ENCODE assay signal across 8 cellular contexts in the genomic region with DNA sequence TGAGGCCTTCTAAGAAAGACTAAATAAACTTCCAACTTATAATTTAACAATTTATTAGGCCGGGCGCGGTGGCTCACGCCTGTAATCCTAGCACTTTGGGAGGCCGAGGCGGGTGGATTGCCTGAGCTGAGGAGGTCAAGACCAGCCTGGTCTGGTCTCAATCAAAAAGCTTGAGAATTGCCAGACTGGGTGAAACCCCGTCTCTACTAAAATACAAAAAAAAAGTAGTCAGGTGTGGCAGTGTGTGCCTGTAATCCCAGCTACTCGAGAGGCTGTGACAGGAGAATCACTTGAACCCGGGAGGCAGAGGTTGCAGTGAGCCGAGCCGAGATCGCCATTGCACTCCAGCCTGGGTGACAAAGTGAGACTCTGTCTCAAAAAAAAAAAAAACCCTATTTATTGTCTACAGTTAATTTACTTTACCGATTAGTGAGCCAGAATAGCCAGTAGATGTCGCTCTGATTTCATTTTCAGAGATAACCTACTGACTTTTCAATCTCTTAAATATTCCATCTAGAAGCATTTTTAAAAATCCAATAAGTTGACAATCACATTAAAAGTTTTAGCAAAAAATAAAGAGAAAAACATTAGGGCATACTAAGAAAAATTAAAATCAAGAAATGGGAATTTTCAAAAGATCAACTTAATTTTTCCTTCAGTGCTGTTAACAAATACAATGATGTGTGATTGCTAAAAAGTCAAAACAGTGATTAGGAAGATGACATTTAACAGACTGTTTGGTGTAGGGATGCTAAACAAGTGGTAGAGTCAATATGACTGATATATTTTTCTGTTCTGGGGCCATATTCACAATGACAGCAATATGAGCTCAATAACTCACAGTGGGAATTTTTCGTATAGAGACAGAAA. TPM values are rescaled to one million over a fixed set of nuclear protein-coding genes. Genes with fewer than 3 reads are reported as not detected.
DNase-seq lines count a peak whose midpoint lies in the region; ATAC-seq and TF ChIP-seq lines count a peak whose summit lies in the region.

No MANE protein-coding gene starts in this region.

- no peaks in the 10 kb centered on the region for H3K9me3 ChIP-seq in OCI-LY3 (ENCODE audit: insufficient read depth, low read length)

- peak; percentile 15 for DNase-seq in Calu3
- peak; percentile 27 to 61 for DNase-seq in dermis microvascular lymphatic vessel endothelial cell (ENCODE audit: low read depth in 2 of 2)
- no peak for DNase-seq in lower leg skin (ENCODE audit: low spot score in 2 of 2)
- DNase-seq in activated CD4-positive, alpha-beta T cell treated with anti-CD3 and anti-CD28 coated beads for 4 hours, result no peak
- no peak for DNase-seq in stimulated activated CD4-positive, alpha-beta T cell treated with anti-CD3 and anti-CD28 coated beads, Interleukin-12 subunit alpha, Interleukin-12 subunit beta, amount 100 ng/mL, for 4 hours

- no peak overlapping the region for H3K27ac ChIP-seq in OCI-LY3 (ENCODE audit: low read length)

- peak overlapping the region; percentile 61 for H3K4me2 ChIP-seq in OCI-LY3 (ENCODE audit: low read length)

- TF ChIP-seq CTCF in Calu3 (IDR thresholded peaks at IDR 0.05; ENCODE audit: unreplicated experiment), result peak; percentile 36
- TF ChIP-seq CTCF in OCI-LY3 (IDR thresholded peaks at IDR 0.05; ENCODE audit: low read depth, low read length), result peak; percentile 76
- TF ChIP-seq CTCF in nephron (IDR thresholded peaks at IDR 0.05; ENCODE audit: unreplicated experiment in 3 of 3), result peak; percentile 67 to 80 (median 68)
- TF ChIP-seq CTCF in lower leg skin (IDR thresholded peaks at IDR 0.05), result no peak

- H2AFZ ChIP-seq in OCI-LY3 (ENCODE audit: low read depth, low read length), result no peak overlapping the region

- H3K27me3 Mint-ChIP-seq in Calu3 (ENCODE audit: unreplicated experiment) (no peaks in the 10 kb centered on the region), nephron (ENCODE audit: low read depth) (peaks cover 4% of the 10 kb centered on the region)

- H3K9me3 Mint-ChIP-seq in Calu3 (ENCODE audit: low read depth, unreplicated experiment) (no peaks in the 10 kb centered on the region), nephron (no peaks in the 10 kb centered on the region)

- H3K36me3 Mint-ChIP-seq in Calu3 (ENCODE audit: insufficient read depth, unreplicated experiment) (no peaks in the 10 kb centered on the region), nephron (ENCODE audit: low read depth) (no peaks in the 10 kb centered on the region)

- no TSS peak for BruUV-seq in Calu3 (replicated peaks; lab: Mats Ljungman, UMichigan)

- no peak overlapping the region for H3K27ac Mint-ChIP-seq in Calu3 (ENCODE audit: unreplicated experiment)
- H3K27ac Mint-ChIP-seq in nephron, result no peak overlapping the region

- no peak overlapping the region for H3K9ac ChIP-seq in OCI-LY3 (ENCODE audit: low read length)

- no peaks in the 10 kb centered on the region for H3K79me2 ChIP-seq in OCI-LY3 (ENCODE audit: low read length)

- H3K4me3 Mint-ChIP-seq in Calu3 (ENCODE audit: low read depth, unreplicated experiment) (no peak overlapping the region), nephron (no peak overlapping the region)

- peak; percentile 61 for ATAC-seq in HG03159 (IDR thresholded peaks at IDR 0.05; ENCODE audit: unreplicated experiment)

- WGBS in lower leg skin, 2 donors, result 39 to 44% methylated on average over 15 of the region's 15 CpGs

- H3K4me3 ChIP-seq in OCI-LY3 (ENCODE audit: low read length) (peak overlapping the region; percentile 52), lower leg skin (ENCODE audit: low read depth, poor library complexity, severe bottlenecking) (no peak overlapping the region)

- no peaks in the 10 kb centered on the region for H3K36me3 ChIP-seq in OCI-LY3 (replicated peaks; ENCODE audit: low read depth, low read length)

- H3K4me1 Mint-ChIP-seq in Calu3 (ENCODE audit: low read depth, unreplicated experiment) (peaks cover 16% of the 10 kb centered on the region), nephron (peaks cover 12% of the 10 kb centered on the region)

- peaks cover 25% of the 10 kb centered on the region for H3K4me1 ChIP-seq in OCI-LY3 (ENCODE audit: low read length)

- intact Hi-C loops in Calu3 (cut with micrococcal nuclease; ENCODE audit: unreplicated experiment), result loop anchor here (1.0 to 10.0 kb wide), 2 partner anchors 75 to 314 kb away; no protein-coding TSS in a partner anchor
- intact Hi-C loops in lower leg skin (cut with DNase I; ENCODE audit: low total_unique reads), result loop anchor here (10.0 kb wide), 1 partner anchor 74 kb away; no protein-coding TSS in a partner anchor

- H3K27me3 ChIP-seq in OCI-LY3 (ENCODE audit: low read depth, low read length), result peaks cover 26% of the 10 kb centered on the region

- CTCF ChIA-PET in Calu3 (lab: Charles Lee), result interaction anchor here (0.7 to 3.7 kb wide), 7 partner anchors 17 to 599 kb away, joined by 3 to 34 read pairs (median 3); no protein-coding TSS in a partner anchor

- TF ChIP-seq POLR2A in lower leg skin (IDR thresholded peaks at IDR 0.05), result no peak

- H4K20me1 ChIP-seq in OCI-LY3 (ENCODE audit: insufficient read depth, low read length), result no peaks in the 10 kb centered on the region

RNA-seq across cellular contexts. Expression of a gene that starts 4.3 kb away (rescaled TPM):
- total RNA-seq in Calu3 (2022) (114 and 135 TPM in 2 replicates), dermis microvascular lymphatic vessel endothelial cell (0.13 TPM in 2 replicates), lower leg skin (10 to 100 TPM; 37.7 to 88.8 (median 44.0) TPM)

RNA-seq across cellular contexts. Expression of a gene that starts 9.8 kb away (rescaled TPM):
- total RNA-seq in Calu3 (2022), result 0.12 TPM in 1 of 2 replicates, not detected in the other
- not detected in 2 replicates for total RNA-seq in dermis microvascular lymphatic vessel endothelial cell
- total RNA-seq in lower leg skin, result under 1 TPM in 3 of 4 donors, not detected in 1; 0.19 to 0.36 (median 0.22) TPM

Comparison
In these comparisons a context has a peak if more than half of its experiments do, and no peak if none do; other contexts are left out.
1. DNase-seq: peak in Calu3 (single experiment) and dermis microvascular lymphatic vessel endothelial cell (2 of 2); none in lower leg skin (0 of 2), activated CD4-positive, alpha-beta T cell treated with anti-CD3 and anti-CD28 coated beads for 4 hours (0 of 2) and stimulated activated CD4-positive, alpha-beta T cell treated with anti-CD3 and anti-CD28 coated beads, Interleukin-12 subunit alpha, Interleukin-12 subunit beta, amount 100 ng/mL, for 4 hours (single experiment).
2. CTCF ChIP-seq: peak in Calu3 (single experiment), OCI-LY3 (single experiment) and nephron (3 of 3); none in lower leg skin (0 of 3).
3. RNA of a gene that starts 4.3 kb away (total RNA-seq): 114 to 135 TPM in Calu3 and 37.7 to 88.8 TPM in lower leg skin; 0.13 TPM in dermis microvascular lymphatic vessel endothelial cell; every median in the first group is over 10 times any median in the second.